Comparison of ENCODE assay signal across 8 cellular contexts in the genomic region with DNA sequence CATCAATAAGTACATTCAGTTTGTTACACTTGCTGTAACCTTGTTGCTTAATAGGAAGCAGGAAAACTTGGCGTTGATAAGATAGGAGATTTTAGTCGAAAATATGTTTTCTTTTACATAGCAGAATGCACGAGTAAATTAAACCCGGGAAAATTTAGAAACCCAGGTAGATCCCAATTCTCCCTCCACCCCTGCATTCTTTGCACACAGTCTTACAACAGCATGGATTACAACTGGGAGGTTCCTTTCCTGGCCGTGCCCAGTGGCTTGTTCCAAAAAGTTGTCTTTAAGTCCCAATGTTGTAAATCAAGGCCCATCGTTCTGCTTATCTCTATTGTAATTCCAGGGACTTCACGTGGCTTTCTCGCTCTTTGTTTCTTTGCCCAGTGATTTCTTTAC. TPM values are rescaled to one million over a fixed set of nuclear protein-coding genes. Genes with fewer than 3 reads are reported as not detected.
DNase-seq lines count a peak whose midpoint lies in the region; ATAC-seq and TF ChIP-seq lines count a peak whose summit lies in the region.

No MANE protein-coding gene starts in this region.

- ATAC-seq in naive thymus-derived CD8-positive, alpha-beta T cell, result no peak
- ATAC-seq in HG03442 (IDR thresholded peaks at IDR 0.05; ENCODE audit: unreplicated experiment) (no peak), HG03354 (IDR thresholded peaks at IDR 0.05; ENCODE audit: poor library complexity, severe bottlenecking, unreplicated experiment) (no peak)

- POLR2A ChIA-PET in BJ (lab: Charles Lee), result no interaction called here
- POLR2A ChIA-PET in naive thymus-derived CD8-positive, alpha-beta T cell (lab: Charles Lee), result no interaction called here

- H2AFZ ChIP-seq in Loucy (ENCODE audit: low read length), result peak overlapping the region; percentile 84

- TF ChIP-seq CTCF in BJ (IDR thresholded peaks at IDR 0.05; ENCODE audit: insufficient read depth, low read depth, low read length), result no peak
- no peak for TF ChIP-seq CTCF in Loucy (conservative IDR thresholded peaks at IDR 0.05; ENCODE audit: low read length)
- no peak for TF ChIP-seq CTCF in colonic mucosa (IDR thresholded peaks at IDR 0.05)

- H3K36me3 Mint-ChIP-seq in naive thymus-derived CD8-positive, alpha-beta T cell, result no peaks in the 10 kb centered on the region

- H3K4me3 ChIP-seq in BJ (ENCODE audit: low read depth, low read length) (peak overlapping the region; percentile 60), Loucy (ENCODE audit: low read length, poor library complexity, severe bottlenecking) (peak overlapping the region; percentile 86), colonic mucosa (peak overlapping the region; percentile 43)

- peak overlapping the region; percentile 75 to 95 (median 90) for H3K4me3 Mint-ChIP-seq in naive thymus-derived CD8-positive, alpha-beta T cell

- H4K20me1 ChIP-seq in Loucy (ENCODE audit: insufficient read depth, low read length, poor library complexity, severe bottlenecking), result peaks cover 25% of the 10 kb centered on the region

- H3K27me3 Mint-ChIP-seq in naive thymus-derived CD8-positive, alpha-beta T cell, result no peaks in the 10 kb centered on the region

- H3K9me3 ChIP-seq in Loucy (ENCODE audit: insufficient read depth, low read depth, low read length) (no peaks in the 10 kb centered on the region), colonic mucosa (no peaks in the 10 kb centered on the region)

- CTCF ChIA-PET in BJ (lab: Yijun Ruan, JAX), result interaction anchor here (0.7 to 1.0 kb wide), 3 partner anchors 12 to 216 kb away, joined by 3 read pairs; no protein-coding TSS in a partner anchor

- no peaks in the 10 kb centered on the region for H3K27me3 ChIP-seq in BJ (ENCODE audit: control insufficient read depth, insufficient read depth, low read length)
- H3K27me3 ChIP-seq in Loucy (ENCODE audit: insufficient read depth, low read length, poor library complexity, severe bottlenecking), result no peaks in the 10 kb centered on the region
- no peaks in the 10 kb centered on the region for H3K27me3 ChIP-seq in colonic mucosa

- H3K9ac ChIP-seq in Loucy (ENCODE audit: low read depth, low read length, poor library complexity, severe bottlenecking), result peak overlapping the region; percentile 60
- H3K9ac ChIP-seq in colonic mucosa (ENCODE audit: low read depth in 2 of 2, low read length in 2 of 2), result peak overlapping the region in 1 of 2 donors; percentile 75

- H3K79me2 ChIP-seq in Loucy (ENCODE audit: insufficient read depth, low read length), result peaks cover 33% of the 10 kb centered on the region

- peaks cover 36% of the 10 kb centered on the region for H3K4me1 ChIP-seq in Loucy (ENCODE audit: insufficient read depth, low read length, poor library complexity, severe bottlenecking)
- H3K4me1 ChIP-seq in colonic mucosa, result no peaks in the 10 kb centered on the region

- H3K36me3 ChIP-seq in BJ (ENCODE audit: control insufficient read depth, insufficient read depth, low read length) (no peaks in the 10 kb centered on the region), Loucy (ENCODE audit: insufficient read depth, low read length) (no peaks in the 10 kb centered on the region), colonic mucosa (no peaks in the 10 kb centered on the region)

- H3K4me1 Mint-ChIP-seq in naive thymus-derived CD8-positive, alpha-beta T cell, result peaks cover 11 to 33% (median 26%) of the 10 kb centered on the region in 4 donors

- H3K27ac Mint-ChIP-seq in naive thymus-derived CD8-positive, alpha-beta T cell, result peak overlapping the region in 9 of 10 donors; percentile 40 to 92 (median 78)

- H3K27ac ChIP-seq in colonic mucosa, result peak overlapping the region; percentile 90

- H3F3A ChIP-seq in Loucy (ENCODE audit: low read depth), result no peaks in the 10 kb centered on the region

- intact Hi-C loops in colonic mucosa (cut with DNase I), result loop anchor here (5.0 kb wide), 1 partner anchor 211 kb away; no protein-coding TSS in a partner anchor

- no peaks in the 10 kb centered on the region for H3K9me3 Mint-ChIP-seq in naive thymus-derived CD8-positive, alpha-beta T cell

- DNase-seq in BJ (ENCODE audit: low read depth) (no peak), colonic mucosa (no peak), NCI-H1930 (lab: John Stamatoyannopoulos, UW) (no peak), NCI-H226 (no peak)
- DNase-seq in naive thymus-derived CD8-positive, alpha-beta T cell, result no peak

- H3K4me2 ChIP-seq in Loucy (ENCODE audit: low read depth, low read length, poor library complexity, severe bottlenecking), result peak overlapping the region; percentile 81

- no peaks in the 10 kb centered on the region for H3K9me2 ChIP-seq in Loucy (replicated peaks; ENCODE audit: low read depth, low read length)

RNA-seq across cellular contexts. Expression of gene DPY19L1, which starts 1.1 kb away (rescaled TPM):
- polyA plus RNA-seq in BJ (2011; rRNA removed), result 10.2 and 20.5 TPM in 2 replicates
- polyA minus RNA-seq in BJ (2011; rRNA and poly(A)+ RNA removed), result 10.1 and 11.0 TPM in 2 replicates
- total RNA-seq in colonic mucosa, result 10 to 100 TPM; 21.9 to 26.2 TPM
- 1 to 10 TPM; 7.1 to 8.7 TPM for total RNA-seq in naive thymus-derived CD8-positive, alpha-beta T cell
- polyA plus RNA-seq in naive thymus-derived CD8-positive, alpha-beta T cell, result 1 to 10 TPM in 1 of 3 donors, under 1 TPM in 2; 0.67 to 3.1 (median 0.76) TPM
